In genomic region chr12:2624543-2625266, GRCh38 we compare ENCODE assay signal across 7 cellular contexts.
DNase-seq lines count a peak whose midpoint lies in the region; ATAC-seq and TF ChIP-seq lines count a peak whose summit lies in the region.

No MANE protein-coding gene starts in this region.

- peak overlapping the region; percentile 85 for H3K27ac Mint-ChIP-seq in WTC11

- CTCF ChIA-PET in WTC11 (lab: Charles Lee): interaction anchor here (0.6 to 3.7 kb wide), 43 partner anchors 9 to 672 kb away, joined by 3 to 30 read pairs (median 5); no protein-coding TSS in a partner anchor

- H3K4me1 Mint-ChIP-seq in WTC11: peaks cover 29% of the 10 kb centered on the region

- POLR2A ChIA-PET in WTC11 (lab: Charles Lee): interaction anchor here (1.0 kb wide), 1 partner anchor 9 kb away, joined by 3 read pairs; no protein-coding TSS in a partner anchor

- H3K27me3 Mint-ChIP-seq in WTC11 (ENCODE audit: low read depth): no peaks in the 10 kb centered on the region; the same call in 1 of the 2 replicates

- H3K9me3 Mint-ChIP-seq in WTC11: no peaks in the 10 kb centered on the region

- H3K4me3 Mint-ChIP-seq in WTC11: no peak overlapping the region

- no peaks in the 10 kb centered on the region for H3K36me3 Mint-ChIP-seq in WTC11

- TF ChIP-seq CTCF in WTC11 (IDR thresholded peaks at IDR 0.05): peak; percentile 66

- ATAC-seq in WTC11 (peak; percentile 91), HG03521 (IDR thresholded peaks at IDR 0.05; ENCODE audit: unreplicated experiment) (no peak)

- peak; percentile 76 for DNase-seq in Daoy (ENCODE audit: low read depth)
- peak; percentile 40 for DNase-seq in HT1080 (ENCODE audit: low read depth)
- DNase-seq in WTC11 (ENCODE audit: low spot score): peak; percentile 87
- peak; percentile 95 for DNase-seq in islet precursor cell
- DNase-seq in cerebellar nuclear complex (lab: John Stamatoyannopoulos, UW): no peak
- no peak for DNase-seq in activated CD4-positive, CD25-positive, alpha-beta regulatory T cell treated with anti-CD3 and anti-CD28 coated beads, Interleukin-2, amount 50 U/mL, for 72 hours

TF ChIP-seq in WTC11, 78 proteins besides CTCF, POLR2A, EP300 and RAD21:
- no peak for TF ChIP-seq FOXK1 (CRISPR knock-in tag; IDR thresholded peaks at IDR 0.05)

Comparison
In these comparisons a context has a peak if more than half of its experiments do, and no peak if none do; other contexts are left out.
1. DNase-seq: peak in Daoy (single experiment), HT1080 (single experiment), WTC11 (single experiment) and islet precursor cell (single experiment); none in cerebellar nuclear complex (0 of 2) and activated CD4-positive, CD25-positive, alpha-beta regulatory T cell treated with anti-CD3 and anti-CD28 coated beads, Interleukin-2, amount 50 U/mL, for 72 hours (single experiment).